10 cellular contexts compared by ENCODE assay signal in genomic region chr5:10631597-10631996, GRCh38.
DNase-seq lines count a peak whose midpoint lies in the region; ATAC-seq and TF ChIP-seq lines count a peak whose summit lies in the region.
"Had no signal": no experiment of that assay in that cellular context is flagged by ENCODE, and none has a peak within 500 bp of the region (broad histone marks: within the 10 kb centered on the region; RNA-seq: fewer than 3 reads in every experiment).

No MANE protein-coding gene starts in this region.

- no peaks in the 10 kb centered on the region for H3K9me2 ChIP-seq in PC-3 (replicated peaks; ENCODE audit: low read length)

- CTCF ChIA-PET in PC-3 (lab: Charles Lee): no interaction called here

- peak overlapping the region; percentile 63 for H3K4me3 Mint-ChIP-seq in dendritic cell treated with granulocyte-macrophage colony-stimulating factor and Interleukin-4, amounts not matched to agents 40 ng/mL and 50 ng/mL, for 4 days

- H3K9me3 ChIP-seq in PC-3 (ENCODE audit: low read length): no peaks in the 10 kb centered on the region
- no peaks in the 10 kb centered on the region for H3K9me3 ChIP-seq in BE2C

- H2AFZ ChIP-seq in PC-3 (ENCODE audit: low read length): no peak overlapping the region

- H3K9me3 Mint-ChIP-seq in dendritic cell treated with granulocyte-macrophage colony-stimulating factor and Interleukin-4, amounts not matched to agents 40 ng/mL and 50 ng/mL, for 4 days: no peaks in the 10 kb centered on the region

- POLR2A ChIA-PET in PC-3 (lab: Charles Lee; ENCODE audit: unreplicated experiment): no interaction called here

- H4K20me1 ChIP-seq in PC-3 (ENCODE audit: low read length): no peaks in the 10 kb centered on the region

- intact Hi-C loops in dendritic cell treated with granulocyte-macrophage colony-stimulating factor and Interleukin-4, amounts not matched to agents 40 ng/mL and 50 ng/mL, for 4 days (cut with micrococcal nuclease): loop anchor here (10.0 kb wide), 1 partner anchor 133 kb away; the partner anchor contains the start of gene DAP
- intact Hi-C loops in PC-3 (cut with micrococcal nuclease): no loop called here

- DNase-seq in stimulated activated CD4-positive, alpha-beta T cell treated with anti-CD3 and anti-CD28 coated beads, Interleukin-15, amount 100 ng/mL, for 24 hours: no peak
- DNase-seq in PC-3 (no peak), BE2C (no peak), DMS53 treated with DMSO at 0.1 percent for 48 hours (lab: John Stamatoyannopoulos, UW; ENCODE audit: unreplicated experiment) (no peak)
- DNase-seq: NCI-H2029 treated with DMSO at 0.1 percent for 48 hours had no signal

- ATAC-seq in GM21360 (IDR thresholded peaks at IDR 0.05; ENCODE audit: unreplicated experiment) (peak; percentile 0), HG03342 (IDR thresholded peaks at IDR 0.05; ENCODE audit: unreplicated experiment) (peak; percentile 2), PC-3 (no peak)

- H3K9ac ChIP-seq in PC-3 (ENCODE audit: low read length): no peak overlapping the region

- peaks cover 45% of the 10 kb centered on the region for H3K27me3 Mint-ChIP-seq in dendritic cell treated with granulocyte-macrophage colony-stimulating factor and Interleukin-4, amounts not matched to agents 40 ng/mL and 50 ng/mL, for 4 days

- H3K27ac Mint-ChIP-seq in dendritic cell treated with granulocyte-macrophage colony-stimulating factor and Interleukin-4, amounts not matched to agents 40 ng/mL and 50 ng/mL, for 4 days: peak overlapping the region; percentile 81

- no peaks in the 10 kb centered on the region for H3K79me2 ChIP-seq in PC-3 (ENCODE audit: low read length)

- no TSS peak for BruUV-seq in PC-3 (replicated peaks; lab: Mats Ljungman, UMichigan)

- H3K4me1 ChIP-seq in PC-3 (ENCODE audit: insufficient read depth, low read length) (peaks cover 25% of the 10 kb centered on the region), BE2C (no peaks in the 10 kb centered on the region)

- peaks cover 82% of the 10 kb centered on the region for H3K4me1 Mint-ChIP-seq in dendritic cell treated with granulocyte-macrophage colony-stimulating factor and Interleukin-4, amounts not matched to agents 40 ng/mL and 50 ng/mL, for 4 days (ENCODE audit: low read depth)

- H3K27ac ChIP-seq in PC-3 (ENCODE audit: low read length): no peak overlapping the region

- no peaks in the 10 kb centered on the region for H3K27me3 ChIP-seq in PC-3 (ENCODE audit: low read length)
- no peaks in the 10 kb centered on the region for H3K27me3 ChIP-seq in BE2C

- no peaks in the 10 kb centered on the region for H3F3A ChIP-seq in PC-3 (ENCODE audit: low read length, unreplicated experiment)

- no peaks in the 10 kb centered on the region for H3K36me3 Mint-ChIP-seq in dendritic cell treated with granulocyte-macrophage colony-stimulating factor and Interleukin-4, amounts not matched to agents 40 ng/mL and 50 ng/mL, for 4 days (ENCODE audit: low read depth)

- peak overlapping the region; percentile 51 for H3K4me3 ChIP-seq in GM12875 (ENCODE audit: low read depth, low read length)
- no peak overlapping the region for H3K4me3 ChIP-seq in PC-3 (ENCODE audit: low read length)
- H3K4me3 ChIP-seq in BE2C (ENCODE audit: low read depth, low read length): no peak overlapping the region
- H3K4me3 ChIP-seq: lung had no signal

- TF ChIP-seq CTCF in GM12875 (IDR thresholded peaks at IDR 0.05; ENCODE audit: borderline replicate concordance, insufficient read depth, low read depth, low read length): no peak
- TF ChIP-seq CTCF in PC-3 (conservative IDR thresholded peaks at IDR 0.05; ENCODE audit: low read depth, low read length): no peak
- no peak for TF ChIP-seq CTCF in BE2C (IDR thresholded peaks at IDR 0.05; ENCODE audit: low read depth, low read length)

- H3K36me3 ChIP-seq in PC-3 (ENCODE audit: low read depth, low read length) (no peaks in the 10 kb centered on the region), BE2C (no peaks in the 10 kb centered on the region)

- H3K4me2 ChIP-seq in PC-3 (ENCODE audit: low read length): no peak overlapping the region
